ENCODE assay signal across 13 cellular contexts in genomic region chr21:42671778-42672593, GRCh38. TPM values are rescaled to one million over a fixed set of nuclear protein-coding genes. Genes with fewer than 3 reads are reported as not detected.
DNase-seq lines count a peak whose midpoint lies in the region; ATAC-seq and TF ChIP-seq lines count a peak whose summit lies in the region.
"Had no signal": no experiment of that assay in that cellular context is flagged by ENCODE, and none has a peak within 500 bp of the region (broad histone marks: within the 10 kb centered on the region; RNA-seq: fewer than 3 reads in every experiment).

No MANE protein-coding gene starts in this region.

- peak; percentile 26 for ATAC-seq in activated CD4-positive, alpha-beta T cell treated with anti-CD3 and anti-CD28 coated beads for 36 hours
- ATAC-seq in stimulated activated naive CD8-positive, alpha-beta T cell treated with anti-CD3 and anti-CD28 coated beads, Interleukin-15, Interleukin-2, amounts not matched to agents 100 U/mL and 50 U/mL, for 24 hours, result peak; percentile 62
- ATAC-seq: sciatic nerve had no signal

- POLR2A ChIA-PET in activated CD4-positive, alpha-beta T cell treated with anti-CD3 and anti-CD28 coated beads for 36 hours (lab: Charles Lee), result interaction anchor here (0.8 kb wide), 1 partner anchor 57 kb away, joined by 4 read pairs; no protein-coding TSS in a partner anchor

- no peak overlapping the region for H3K27ac ChIP-seq in epithelial cell of prostate
- H3K27ac ChIP-seq: colonic mucosa, vagina had no signal

- no peak for TF ChIP-seq CTCF in osteocyte (IDR thresholded peaks at IDR 0.05)

- no peaks in the 10 kb centered on the region for H3K27me3 Mint-ChIP-seq in activated CD4-positive, alpha-beta T cell treated with anti-CD3 and anti-CD28 coated beads for 36 hours
- no peaks in the 10 kb centered on the region for H3K27me3 Mint-ChIP-seq in activated CD4-positive, alpha-beta T cell treated with anti-CD3 and anti-CD28 coated beads, Interleukin-2, amount 10 ng/mL, durations not matched to agents 24 days and 14 days
- H3K27me3 Mint-ChIP-seq in activated naive CD4-positive, alpha-beta T cell treated with anti-CD3 and anti-CD28 coated beads, Interleukin-2, amount 10 ng/mL, durations not matched to agents 7 days and 5 days, result no peaks in the 10 kb centered on the region
- H3K27me3 Mint-ChIP-seq in osteocyte (ENCODE audit: unreplicated experiment), result peaks cover 6% of the 10 kb centered on the region

- H3K27ac Mint-ChIP-seq in activated CD4-positive, alpha-beta T cell treated with anti-CD3 and anti-CD28 coated beads for 36 hours, result no peak overlapping the region
- no peak overlapping the region for H3K27ac Mint-ChIP-seq in activated CD4-positive, alpha-beta T cell treated with anti-CD3 and anti-CD28 coated beads, Interleukin-2, amount 10 ng/mL, durations not matched to agents 24 days and 14 days
- H3K27ac Mint-ChIP-seq in activated naive CD4-positive, alpha-beta T cell treated with anti-CD3 and anti-CD28 coated beads, Interleukin-2, amount 10 ng/mL, durations not matched to agents 7 days and 5 days, result no peak overlapping the region
- H3K27ac Mint-ChIP-seq in osteocyte (ENCODE audit: unreplicated experiment), result no peak overlapping the region

- H3K9me3 Mint-ChIP-seq in activated CD4-positive, alpha-beta T cell treated with anti-CD3 and anti-CD28 coated beads for 36 hours (ENCODE audit: low read depth), result no peaks in the 10 kb centered on the region
- no peaks in the 10 kb centered on the region for H3K9me3 Mint-ChIP-seq in activated CD4-positive, alpha-beta T cell treated with anti-CD3 and anti-CD28 coated beads, Interleukin-2, amount 10 ng/mL, durations not matched to agents 24 days and 14 days
- no peaks in the 10 kb centered on the region for H3K9me3 Mint-ChIP-seq in activated naive CD4-positive, alpha-beta T cell treated with anti-CD3 and anti-CD28 coated beads, Interleukin-2, amount 10 ng/mL, durations not matched to agents 7 days and 5 days
- H3K9me3 Mint-ChIP-seq in osteocyte (ENCODE audit: unreplicated experiment), result no peaks in the 10 kb centered on the region

- peaks cover 2% of the 10 kb centered on the region for H3K4me1 Mint-ChIP-seq in activated CD4-positive, alpha-beta T cell treated with anti-CD3 and anti-CD28 coated beads for 36 hours
- no peaks in the 10 kb centered on the region for H3K4me1 Mint-ChIP-seq in activated CD4-positive, alpha-beta T cell treated with anti-CD3 and anti-CD28 coated beads, Interleukin-2, amount 10 ng/mL, durations not matched to agents 24 days and 14 days
- no peaks in the 10 kb centered on the region for H3K4me1 Mint-ChIP-seq in activated naive CD4-positive, alpha-beta T cell treated with anti-CD3 and anti-CD28 coated beads, Interleukin-2, amount 10 ng/mL, durations not matched to agents 7 days and 5 days
- H3K4me1 Mint-ChIP-seq in osteocyte (ENCODE audit: unreplicated experiment), result peaks cover 43% of the 10 kb centered on the region

- no peak for DNase-seq in activated CD4-positive, alpha-beta T cell treated with anti-CD3 and anti-CD28 coated beads for 36 hours
- DNase-seq in activated CD4-positive, alpha-beta T cell treated with anti-CD3 and anti-CD28 coated beads, Interleukin-2, amount 10 ng/mL, durations not matched to agents 24 days and 14 days, result no peak
- peak; percentile 91 for DNase-seq in NCI-H748 (lab: John Stamatoyannopoulos, UW; ENCODE audit: unreplicated experiment)
- peak; percentile 16 for DNase-seq in epithelial cell of prostate (ENCODE audit: low read depth, low spot score)
- DNase-seq in stimulated activated naive CD8-positive, alpha-beta T cell treated with anti-CD3 and anti-CD28 coated beads, Interleukin-15, Interleukin-2, amounts not matched to agents 100 U/mL and 50 U/mL, for 24 hours, result peak; percentile 38
- DNase-seq in activated naive CD4-positive, alpha-beta T cell treated with anti-CD3 and anti-CD28 coated beads, Interleukin-2, amount 10 ng/mL, durations not matched to agents 7 days and 5 days, result no peak
- DNase-seq in stimulated activated naive CD4-positive, alpha-beta T cell (lab: John Stamatoyannopoulos, UW), result no peak
- no peak for DNase-seq in osteocyte (ENCODE audit: extremely low spot score, unreplicated experiment)
- DNase-seq: activated effector memory CD4-positive, alpha-beta T cell treated with Interleukin-2 at 50 U/mL for 16 hours; colonic mucosa; OCI-M1 had no signal

- H3K4me3 Mint-ChIP-seq in activated CD4-positive, alpha-beta T cell treated with anti-CD3 and anti-CD28 coated beads for 36 hours, result no peak overlapping the region
- no peak overlapping the region for H3K4me3 Mint-ChIP-seq in activated CD4-positive, alpha-beta T cell treated with anti-CD3 and anti-CD28 coated beads, Interleukin-2, amount 10 ng/mL, durations not matched to agents 24 days and 14 days
- H3K4me3 Mint-ChIP-seq in activated naive CD4-positive, alpha-beta T cell treated with anti-CD3 and anti-CD28 coated beads, Interleukin-2, amount 10 ng/mL, durations not matched to agents 7 days and 5 days, result no peak overlapping the region
- no peak overlapping the region for H3K4me3 Mint-ChIP-seq in osteocyte (ENCODE audit: unreplicated experiment)

- no peaks in the 10 kb centered on the region for H3K36me3 Mint-ChIP-seq in activated CD4-positive, alpha-beta T cell treated with anti-CD3 and anti-CD28 coated beads for 36 hours (ENCODE audit: low read depth)
- H3K36me3 Mint-ChIP-seq in activated CD4-positive, alpha-beta T cell treated with anti-CD3 and anti-CD28 coated beads, Interleukin-2, amount 10 ng/mL, durations not matched to agents 24 days and 14 days (ENCODE audit: low read depth), result no peaks in the 10 kb centered on the region
- no peaks in the 10 kb centered on the region for H3K36me3 Mint-ChIP-seq in activated naive CD4-positive, alpha-beta T cell treated with anti-CD3 and anti-CD28 coated beads, Interleukin-2, amount 10 ng/mL, durations not matched to agents 7 days and 5 days
- H3K36me3 Mint-ChIP-seq in osteocyte (ENCODE audit: unreplicated experiment), result no peaks in the 10 kb centered on the region

- intact Hi-C loops in activated CD4-positive, alpha-beta T cell treated with anti-CD3 and anti-CD28 coated beads for 36 hours (cut with DNase I, micrococcal nuclease), result no loop called here
- intact Hi-C loops in activated CD4-positive, alpha-beta T cell treated with anti-CD3 and anti-CD28 coated beads, Interleukin-2, amount 10 ng/mL, durations not matched to agents 24 days and 14 days (cut with micrococcal nuclease), result no loop called here

- CTCF ChIA-PET in activated CD4-positive, alpha-beta T cell treated with anti-CD3 and anti-CD28 coated beads for 36 hours (lab: Charles Lee), result interaction anchor here (0.9 to 1.7 kb wide), 2 partner anchors 11 to 13 kb away, joined by 3 to 5 read pairs; no protein-coding TSS in a partner anchor
- CTCF ChIA-PET in activated naive CD4-positive, alpha-beta T cell treated with anti-CD3 and anti-CD28 coated beads, Interleukin-2, amount 10 ng/mL, durations not matched to agents 7 days and 5 days (lab: Charles Lee), result interaction anchor here (1.0 kb wide), 1 partner anchor 17 kb away, joined by 3 read pairs; no protein-coding TSS in a partner anchor

RNA-seq across cellular contexts. Expression of gene PDE9A, which starts 18.6 kb away (rescaled TPM):
- 1 to 10 TPM; 7.1 to 7.3 TPM for total RNA-seq in activated CD4-positive, alpha-beta T cell treated with anti-CD3 and anti-CD28 coated beads for 36 hours
- 10.7 and 13.1 TPM in 2 replicates for total RNA-seq in activated CD4-positive, alpha-beta T cell treated with anti-CD3 and anti-CD28 coated beads, Interleukin-2, amount 10 ng/mL, durations not matched to agents 24 days and 14 days
- total RNA-seq in osteocyte, result 8.5 and 12.3 TPM in 2 replicates

Comparison
In these comparisons a context has a peak if more than half of its experiments do, and no peak if none do; other contexts are left out.
1. DNase-seq: peak in NCI-H748 (single experiment), epithelial cell of prostate (single experiment) and stimulated activated naive CD8-positive, alpha-beta T cell treated with anti-CD3 and anti-CD28 coated beads, Interleukin-15, Interleukin-2, amounts not matched to agents 100 U/mL and 50 U/mL, for 24 hours (single experiment); none in activated CD4-positive, alpha-beta T cell treated with anti-CD3 and anti-CD28 coated beads for 36 hours (single experiment), activated CD4-positive, alpha-beta T cell treated with anti-CD3 and anti-CD28 coated beads, Interleukin-2, amount 10 ng/mL, durations not matched to agents 24 days and 14 days (single experiment), activated naive CD4-positive, alpha-beta T cell treated with anti-CD3 and anti-CD28 coated beads, Interleukin-2, amount 10 ng/mL, durations not matched to agents 7 days and 5 days (single experiment), stimulated activated naive CD4-positive, alpha-beta T cell (0 of 6) and osteocyte (single experiment).